ENCODE assay signal across 17 cellular contexts in the genomic region with DNA sequence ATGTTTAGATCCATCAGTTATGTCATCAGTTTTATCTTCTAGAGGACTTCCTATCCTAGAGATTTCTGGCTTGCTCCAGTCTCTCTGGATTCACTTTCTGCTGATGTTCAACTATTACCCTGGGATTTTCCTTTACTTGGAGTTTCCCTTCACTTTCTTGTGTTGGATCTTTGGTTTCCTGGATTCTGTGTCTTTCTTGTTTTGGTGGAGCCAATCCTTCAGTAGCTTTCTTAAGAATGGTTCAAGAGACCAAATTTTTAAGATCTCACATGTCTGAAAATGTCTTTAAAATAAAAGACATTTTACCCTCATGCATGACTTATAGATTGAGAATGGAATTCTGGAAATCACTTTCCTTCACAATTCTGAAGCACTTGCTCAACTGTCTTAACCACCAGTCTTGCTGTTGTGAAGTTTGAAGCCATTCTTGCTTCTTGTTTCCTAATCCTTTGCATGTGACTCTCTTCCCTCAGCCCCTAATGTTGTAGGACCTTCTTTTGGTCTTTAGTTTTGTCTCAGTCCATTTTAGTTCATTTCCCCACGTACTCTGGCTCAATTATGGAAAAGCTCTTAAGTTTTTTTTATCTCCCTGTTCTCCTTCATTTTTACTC.
A peak's percentile ranks its signal among the peaks of the same experiment; 100 is the strongest.
DNase-seq lines count a peak whose midpoint lies in the region; ATAC-seq and TF ChIP-seq lines count a peak whose summit lies in the region.
"Had no signal": no experiment of that assay in that cellular context is flagged by ENCODE, and none has a peak within 500 bp of the region (broad histone marks: within the 10 kb centered on the region; RNA-seq: fewer than 3 reads in every experiment).

No MANE protein-coding gene starts in this region.

- no peaks in the 10 kb centered on the region for H3K36me3 ChIP-seq in Karpas-422 (ENCODE audit: insufficient read depth, low read length)
- no peaks in the 10 kb centered on the region for H3K36me3 ChIP-seq in osteoblast (ENCODE audit: insufficient read depth, low read length)
- H3K36me3 ChIP-seq: stomach had no signal

- H3K27ac Mint-ChIP-seq in activated T-helper 17 cell treated with anti-CD3 and anti-CD28 coated beads, Interleukin-2, amount 50 U/mL, for 72 hours: peak overlapping the region; percentile 95

- peak overlapping the region; percentile 85 for H3K4me3 Mint-ChIP-seq in activated T-helper 17 cell treated with anti-CD3 and anti-CD28 coated beads, Interleukin-2, amount 50 U/mL, for 72 hours
- H3K4me3 Mint-ChIP-seq: central memory CD8-positive, alpha-beta T cell had no signal

- H3K4me3 ChIP-seq in Karpas-422 (ENCODE audit: low read length): no peak overlapping the region
- no peak overlapping the region for H3K4me3 ChIP-seq in osteoblast (ENCODE audit: insufficient read depth, low read length)
- H3K4me3 ChIP-seq: hepatocyte, stomach had no signal

- TF ChIP-seq CTCF in osteoblast (IDR thresholded peaks at IDR 0.05; ENCODE audit: extremely low read depth, low read depth, low read length): no peak

- H3K27me3 Mint-ChIP-seq in activated T-helper 17 cell treated with anti-CD3 and anti-CD28 coated beads, Interleukin-2, amount 50 U/mL, for 72 hours: no peaks in the 10 kb centered on the region
- H3K27me3 Mint-ChIP-seq: central memory CD8-positive, alpha-beta T cell had no signal

- no peaks in the 10 kb centered on the region for H3K9me2 ChIP-seq in Karpas-422 (replicated peaks; ENCODE audit: insufficient read depth, low read length)

- peaks cover 17% of the 10 kb centered on the region; the same call in 1 of the 2 replicates for H4K20me1 ChIP-seq in Karpas-422 (ENCODE audit: insufficient read depth, low read depth, low read length)
- peaks cover 39% of the 10 kb centered on the region for H4K20me1 ChIP-seq in osteoblast (ENCODE audit: insufficient read depth, low read length)

- DNase-seq in NOMO-1 treated with DMSO at 0.1 percent for 48 hours (lab: John Stamatoyannopoulos, UW; ENCODE audit: unreplicated experiment) (peak; percentile 4), NOMO-1 treated with dmso at 0.1 percent for 144 hours (lab: John Stamatoyannopoulos, UW; ENCODE audit: unreplicated experiment) (no peak), Karpas-422 (no peak), osteoblast (ENCODE audit: insufficient read length, low spot score, missing footprints) (no peak), SK-N-DZ (ENCODE audit: low spot score) (no peak)
- DNase-seq in stimulated activated CD8-positive, alpha-beta memory T cell treated with anti-CD3 and anti-CD28 coated beads, Interleukin-4, amount 100 ng/mL, for 48 hours: no peak
- DNase-seq: COR-L47, GOT3, NCI-H2081, NCI-H748 treated with DMSO at 0.1 percent for 48 hours, SHP77, stomach had no signal

- H3K4me2 ChIP-seq in Karpas-422 (ENCODE audit: low read depth, low read length, poor library complexity, severe bottlenecking) (peak overlapping the region; percentile 58), osteoblast (ENCODE audit: insufficient read depth, low read length) (no peak overlapping the region)

- H3K27ac ChIP-seq in Karpas-422 (ENCODE audit: low read length): peak overlapping the region; percentile 47
- H3K27ac ChIP-seq in osteoblast (ENCODE audit: low read depth, low read length): peak overlapping the region; percentile 55
- H3K27ac ChIP-seq: 22Rv1 had no signal

- H3K27me3 ChIP-seq in Karpas-422 (ENCODE audit: low read length) (no peaks in the 10 kb centered on the region), osteoblast (ENCODE audit: insufficient read depth, low read length) (no peaks in the 10 kb centered on the region)
- H3K27me3 ChIP-seq: hepatocyte, stomach had no signal

- H3K9me3 ChIP-seq in Karpas-422 (ENCODE audit: low read length): no peaks in the 10 kb centered on the region
- H3K9me3 ChIP-seq in osteoblast (ENCODE audit: low read depth, low read length): no peaks in the 10 kb centered on the region
- H3K9me3 ChIP-seq: stomach had no signal

- peaks cover 55% of the 10 kb centered on the region for H3K4me1 Mint-ChIP-seq in activated T-helper 17 cell treated with anti-CD3 and anti-CD28 coated beads, Interleukin-2, amount 50 U/mL, for 72 hours

- H3K79me2 ChIP-seq in Karpas-422 (ENCODE audit: low read length) (peaks cover 99% of the 10 kb centered on the region), osteoblast (ENCODE audit: insufficient read depth, low read length) (peaks cover 88% of the 10 kb centered on the region)

- ATAC-seq in activated T-helper 17 cell treated with anti-CD3 and anti-CD28 coated beads, Interleukin-2, amount 50 U/mL, for 72 hours (replicated peaks): no peak
- ATAC-seq in GM21529 (IDR thresholded peaks at IDR 0.05; ENCODE audit: unreplicated experiment): no peak

- no peaks in the 10 kb centered on the region for H3K36me3 Mint-ChIP-seq in activated T-helper 17 cell treated with anti-CD3 and anti-CD28 coated beads, Interleukin-2, amount 50 U/mL, for 72 hours (ENCODE audit: low read depth)

- peaks cover 83% of the 10 kb centered on the region for H3K4me1 ChIP-seq in Karpas-422 (ENCODE audit: low read length)
- H3K4me1 ChIP-seq in osteoblast (ENCODE audit: insufficient read depth, low read length): peaks cover 13% of the 10 kb centered on the region

- no peaks in the 10 kb centered on the region for H3K9me3 Mint-ChIP-seq in activated T-helper 17 cell treated with anti-CD3 and anti-CD28 coated beads, Interleukin-2, amount 50 U/mL, for 72 hours
- H3K9me3 Mint-ChIP-seq: central memory CD8-positive, alpha-beta T cell had no signal

- no peak overlapping the region for H2AFZ ChIP-seq in Karpas-422 (ENCODE audit: low read length)
- no peak overlapping the region for H2AFZ ChIP-seq in osteoblast (ENCODE audit: low read length)
- H2AFZ ChIP-seq: hepatocyte had no signal

- no peak overlapping the region for H3K9ac ChIP-seq in Karpas-422 (ENCODE audit: low read length)
